Comparison of ENCODE assay signal across 14 cellular contexts in the genomic region with DNA sequence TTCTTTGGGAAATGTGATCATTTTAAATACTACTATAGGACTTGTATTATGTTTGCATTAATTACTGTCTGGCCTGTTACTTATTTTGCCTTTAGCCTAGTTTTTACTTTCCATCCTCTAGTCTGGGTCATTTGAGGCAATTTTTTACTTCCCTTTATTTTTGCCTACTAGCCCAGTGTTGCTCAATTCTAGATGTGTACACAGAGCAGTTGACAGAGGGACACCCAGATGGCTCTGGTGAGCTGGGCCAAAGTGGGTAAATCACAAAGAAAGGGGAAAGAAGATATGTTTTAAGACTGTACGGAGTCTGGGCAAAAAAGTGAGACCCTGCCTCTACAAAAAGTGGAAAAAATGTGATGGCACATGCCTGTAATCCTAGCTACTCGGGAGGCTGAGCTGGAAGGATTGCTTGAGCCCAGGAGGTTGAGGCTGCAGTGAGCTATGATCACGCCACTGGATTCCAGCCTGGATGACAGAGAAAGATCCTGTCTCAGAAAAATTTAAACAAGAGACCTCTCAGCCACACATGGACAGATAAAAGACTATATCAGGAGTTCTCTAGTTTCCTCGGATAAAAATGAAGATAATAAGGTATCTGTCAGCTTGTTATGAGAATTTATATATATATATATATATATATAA.
DNase-seq lines count a peak whose midpoint lies in the region; FAIRE-seq and TF ChIP-seq lines count a peak whose summit lies in the region.
"Had no signal": no experiment of that assay in that cellular context is flagged by ENCODE, and none has a peak within 500 bp of the region (broad histone marks: within the 10 kb centered on the region; RNA-seq: fewer than 3 reads in every experiment).

No MANE protein-coding gene starts in this region.

- H3K27me3 ChIP-seq in neutrophil, result no peaks in the 10 kb centered on the region
- H3K27me3 ChIP-seq: vagina had no signal

- FAIRE-seq in GM19239 (lab: Jason Lieb, UNC), result peak; percentile 11
- FAIRE-seq: endometrium had no signal

- H3K27ac ChIP-seq in neutrophil, result peak overlapping the region; percentile 92
- H3K27ac ChIP-seq: vagina had no signal

- H3K4me1 Mint-ChIP-seq in dendritic cell treated with granulocyte-macrophage colony-stimulating factor and Interleukin-4, amounts not matched to agents 40 ng/mL and 50 ng/mL, for 4 days (ENCODE audit: low read depth), result peaks cover 17% of the 10 kb centered on the region

- peaks cover 11 to 14% of the 10 kb centered on the region in 2 experiments for H3K4me1 ChIP-seq in neutrophil (ENCODE audit: control insufficient read depth in 1 of 2, insufficient read depth in 1 of 2, low read depth in 1 of 2, low read length in 1 of 2)
- H3K4me1 ChIP-seq: vagina had no signal

- peak; percentile 20 for TF ChIP-seq CTCF in neutrophil (IDR thresholded peaks at IDR 0.05)

- peak overlapping the region; percentile 90 for H3K27ac Mint-ChIP-seq in dendritic cell treated with granulocyte-macrophage colony-stimulating factor and Interleukin-4, amounts not matched to agents 40 ng/mL and 50 ng/mL, for 4 days
- H3K27ac Mint-ChIP-seq: activated CD4-positive, alpha-beta memory T cell treated with anti-CD3 and anti-CD28 coated beads for 36 hours had no signal

- H3K36me3 Mint-ChIP-seq in dendritic cell treated with granulocyte-macrophage colony-stimulating factor and Interleukin-4, amounts not matched to agents 40 ng/mL and 50 ng/mL, for 4 days (ENCODE audit: low read depth), result no peaks in the 10 kb centered on the region

- no peaks in the 10 kb centered on the region for H3K9me3 Mint-ChIP-seq in dendritic cell treated with granulocyte-macrophage colony-stimulating factor and Interleukin-4, amounts not matched to agents 40 ng/mL and 50 ng/mL, for 4 days
- H3K9me3 Mint-ChIP-seq: activated CD4-positive, alpha-beta memory T cell treated with anti-CD3 and anti-CD28 coated beads for 36 hours had no signal

- intact Hi-C loops in dendritic cell treated with granulocyte-macrophage colony-stimulating factor and Interleukin-4, amounts not matched to agents 40 ng/mL and 50 ng/mL, for 4 days (cut with micrococcal nuclease), result no loop called here

- peak overlapping the region in 1 of 2 experiments; percentile 7 for H3K4me3 ChIP-seq in neutrophil (ENCODE audit: low read depth in 1 of 2, low read length in 1 of 2)
- H3K4me3 ChIP-seq: vagina had no signal

- no peak for DNase-seq in GM19239 (ENCODE audit: insufficient read length, low spot score)
- DNase-seq in NOMO-1 (lab: John Stamatoyannopoulos, UW; ENCODE audit: unreplicated experiment in 2 of 2), result peak; percentile 87 to 94
- no peak for DNase-seq in DMS79 (lab: John Stamatoyannopoulos, UW)
- no peak for DNase-seq in NCI-H526 treated with DMSO at 0.1 percent for 48 hours (lab: John Stamatoyannopoulos, UW)
- no peak for DNase-seq in NCI-H1105 (lab: John Stamatoyannopoulos, UW)
- no peak for DNase-seq in activated CD4-positive, CD25-positive, alpha-beta regulatory T cell treated with anti-CD3 and anti-CD28 coated beads, Interleukin-2, amount 50 U/mL, for 72 hours
- DNase-seq: activated CD4-positive, alpha-beta memory T cell treated with anti-CD3 and anti-CD28 coated beads for 36 hours; activated naive CD4-positive, alpha-beta T cell treated with Interleukin-2 at 50 U/mL for 16 hours; HCEC 1CT; NCI-H1436 had no signal

- peak overlapping the region; percentile 63 for H3K4me3 Mint-ChIP-seq in dendritic cell treated with granulocyte-macrophage colony-stimulating factor and Interleukin-4, amounts not matched to agents 40 ng/mL and 50 ng/mL, for 4 days
- H3K4me3 Mint-ChIP-seq: activated CD4-positive, alpha-beta memory T cell treated with anti-CD3 and anti-CD28 coated beads for 36 hours had no signal

- no peaks in the 10 kb centered on the region for H3K27me3 Mint-ChIP-seq in dendritic cell treated with granulocyte-macrophage colony-stimulating factor and Interleukin-4, amounts not matched to agents 40 ng/mL and 50 ng/mL, for 4 days
- H3K27me3 Mint-ChIP-seq: activated CD4-positive, alpha-beta memory T cell treated with anti-CD3 and anti-CD28 coated beads for 36 hours had no signal

- no peaks in the 10 kb centered on the region for H3K9me3 ChIP-seq in neutrophil
- H3K9me3 ChIP-seq: vagina had no signal

- H3K36me3 ChIP-seq in neutrophil, result no peaks in the 10 kb centered on the region
- H3K36me3 ChIP-seq: vagina had no signal

Comparison
In these comparisons a context has a peak if more than half of its experiments do, and no peak if none do; other contexts are left out.
1. DNase-seq: peak in NOMO-1 (2 of 2); none in GM19239 (single experiment), DMS79 (single experiment), NCI-H526 treated with DMSO at 0.1 percent for 48 hours (single experiment), NCI-H1105 (single experiment) and activated CD4-positive, CD25-positive, alpha-beta regulatory T cell treated with anti-CD3 and anti-CD28 coated beads, Interleukin-2, amount 50 U/mL, for 72 hours (single experiment).